ENCODE assay signal across 16 cellular contexts in genomic region chr20:16083639-16084280, GRCh38.
A peak's percentile ranks its signal among the peaks of the same experiment; 100 is the strongest.
DNase-seq lines count a peak whose midpoint lies in the region; ATAC-seq and TF ChIP-seq lines count a peak whose summit lies in the region.
"Had no signal": no experiment of that assay in that cellular context is flagged by ENCODE, and none has a peak within 500 bp of the region (broad histone marks: within the 10 kb centered on the region; RNA-seq: fewer than 3 reads in every experiment).

No MANE protein-coding gene starts in this region.

- H3K36me3 ChIP-seq in BLaER1 treated with 17β-estradiol and CSF1 and Interleukin-3, amounts not matched to agents 10 nM and 100 nM, result peaks cover 0 to 6% (median 0%) of the 10 kb centered on the region in 11 experiments; a peak in 1 of 22 replicates
- no peaks in the 10 kb centered on the region for H3K36me3 ChIP-seq in Karpas-422 (ENCODE audit: insufficient read depth, low read length)
- H3K36me3 ChIP-seq: MG63 had no signal

- H3K4me1 ChIP-seq in BLaER1 treated with 17β-estradiol and CSF1 and Interleukin-3, amounts not matched to agents 10 nM and 100 nM, result peaks cover 12 to 36% (median 16%) of the 10 kb centered on the region in 10 experiments; a peak in 19 of 20 replicates
- peaks cover 8% of the 10 kb centered on the region for H3K4me1 ChIP-seq in Karpas-422 (ENCODE audit: low read length)

- peaks cover 21% of the 10 kb centered on the region for H3K4me1 Mint-ChIP-seq in memory B cell
- no peaks in the 10 kb centered on the region for H3K4me1 Mint-ChIP-seq in CD4-positive, alpha-beta T cell (ENCODE audit: low read depth)
- no peaks in the 10 kb centered on the region for H3K4me1 Mint-ChIP-seq in activated T-helper 2 cell treated with anti-CD3 and anti-CD28 coated beads, Interferon-gamma antibody, Interleukin-2, Interleukin-4, amounts not matched to agents 10 μg/mL and 5 μg/mL and 100 μg/mL, durations not matched to agents 14 hours and 24 hours and 36 hours (ENCODE audit: low read depth)

- intact Hi-C loops in CD4-positive, alpha-beta T cell (cut with DNase I, micrococcal nuclease), result no loop called here
- intact Hi-C loops in activated T-helper 2 cell treated with anti-CD3 and anti-CD28 coated beads, Interferon-gamma antibody, Interleukin-2, Interleukin-4, amounts not matched to agents 10 μg/mL and 5 μg/mL and 100 μg/mL, durations not matched to agents 14 hours and 24 hours and 36 hours (cut with micrococcal nuclease), result no loop called here

- no peaks in the 10 kb centered on the region for H4K20me1 ChIP-seq in BLaER1 treated with 17β-estradiol and CSF1 and Interleukin-3, amounts not matched to agents 10 nM and 100 nM
- no peaks in the 10 kb centered on the region for H4K20me1 ChIP-seq in Karpas-422 (ENCODE audit: insufficient read depth, low read depth, low read length)

- ATAC-seq in memory B cell (ENCODE audit: low read depth) (peak; percentile 49), GM18519 (IDR thresholded peaks at IDR 0.05; ENCODE audit: low FRiP score, unreplicated experiment) (no peak)
- no peak for ATAC-seq in CD4-positive, alpha-beta T cell (ENCODE audit: poor library complexity)
- ATAC-seq: Right ventricle myocardium inferior had no signal

- no peaks in the 10 kb centered on the region for H3K9me2 ChIP-seq in Karpas-422 (replicated peaks; ENCODE audit: insufficient read depth, low read length)

- H3K4me3 Mint-ChIP-seq in memory B cell, result no peak overlapping the region
- H3K4me3 Mint-ChIP-seq in CD4-positive, alpha-beta T cell, result no peak overlapping the region
- H3K4me3 Mint-ChIP-seq in activated T-helper 2 cell treated with anti-CD3 and anti-CD28 coated beads, Interferon-gamma antibody, Interleukin-2, Interleukin-4, amounts not matched to agents 10 μg/mL and 5 μg/mL and 100 μg/mL, durations not matched to agents 14 hours and 24 hours and 36 hours (ENCODE audit: low read depth), result no peak overlapping the region
- H3K4me3 Mint-ChIP-seq: T-helper 1 cell treated with Interleukin-12 subunit alpha and Interleukin-12 subunit beta and Interleukin-4 antibody, amounts not matched to agents 30 μg/mL and 1 μg/mL, for 36 hours had no signal

- H3K4me2 ChIP-seq in BLaER1 treated with 17β-estradiol and CSF1 and Interleukin-3, amounts not matched to agents 10 nM and 100 nM, result peak overlapping the region in 8 of 11 experiments; percentile 5 to 59 (median 44); a peak in 12 of 22 replicates
- H3K4me2 ChIP-seq in Karpas-422 (ENCODE audit: low read depth, low read length, poor library complexity, severe bottlenecking), result peak overlapping the region; percentile 6

- H3K4me3 ChIP-seq in BLaER1 treated with 17β-estradiol and CSF1 and Interleukin-3, amounts not matched to agents 10 nM and 100 nM, result no peak overlapping the region
- H3K4me3 ChIP-seq in Karpas-422 (ENCODE audit: low read length), result no peak overlapping the region
- H3K4me3 ChIP-seq: MG63 had no signal

- peak overlapping the region; percentile 32; the same call in 1 of the 2 replicates for H2AFZ ChIP-seq in Karpas-422 (ENCODE audit: low read length)

- peaks cover 9% of the 10 kb centered on the region for H3K36me3 Mint-ChIP-seq in memory B cell
- no peaks in the 10 kb centered on the region for H3K36me3 Mint-ChIP-seq in CD4-positive, alpha-beta T cell (ENCODE audit: low read depth)
- H3K36me3 Mint-ChIP-seq in activated T-helper 2 cell treated with anti-CD3 and anti-CD28 coated beads, Interferon-gamma antibody, Interleukin-2, Interleukin-4, amounts not matched to agents 10 μg/mL and 5 μg/mL and 100 μg/mL, durations not matched to agents 14 hours and 24 hours and 36 hours (ENCODE audit: low read depth), result no peaks in the 10 kb centered on the region

- CTCF ChIA-PET in CD4-positive, alpha-beta T cell (lab: Charles Lee), result no interaction called here

- no peaks in the 10 kb centered on the region for H3K27me3 Mint-ChIP-seq in memory B cell
- no peaks in the 10 kb centered on the region for H3K27me3 Mint-ChIP-seq in CD4-positive, alpha-beta T cell
- H3K27me3 Mint-ChIP-seq in activated T-helper 2 cell treated with anti-CD3 and anti-CD28 coated beads, Interferon-gamma antibody, Interleukin-2, Interleukin-4, amounts not matched to agents 10 μg/mL and 5 μg/mL and 100 μg/mL, durations not matched to agents 14 hours and 24 hours and 36 hours (ENCODE audit: low read depth), result no peaks in the 10 kb centered on the region
- H3K27me3 Mint-ChIP-seq: IgD-negative memory B cell had no signal

- peaks cover 32 to 73% (median 56%) of the 10 kb centered on the region in 11 experiments for H3K9me3 ChIP-seq in BLaER1 treated with 17β-estradiol and CSF1 and Interleukin-3, amounts not matched to agents 10 nM and 100 nM (replicated peaks in 1 of 11)
- no peaks in the 10 kb centered on the region for H3K9me3 ChIP-seq in Karpas-422 (ENCODE audit: low read length)
- H3K9me3 ChIP-seq in CD4-positive, alpha-beta T cell (ENCODE audit: control insufficient read depth, low read length), result peaks cover 8% of the 10 kb centered on the region
- H3K9me3 ChIP-seq: MG63 had no signal

- no peak for DNase-seq in Karpas-422
- peak; percentile 70 for DNase-seq in NOMO-1 treated with DMSO at 0.1 percent for 48 hours (lab: John Stamatoyannopoulos, UW; ENCODE audit: unreplicated experiment)
- no peak for DNase-seq in memory B cell (ENCODE audit: low spot score in 2 of 2)
- DNase-seq in CD4-positive, alpha-beta T cell, result no peak
- DNase-seq in activated T-helper 2 cell treated with anti-CD3 and anti-CD28 coated beads, Interferon-gamma antibody, Interleukin-2, Interleukin-4, amounts not matched to agents 10 μg/mL and 5 μg/mL and 100 μg/mL, durations not matched to agents 14 hours and 24 hours and 36 hours (ENCODE audit: low spot score), result no peak
- DNase-seq: GDM1, MG63, NCI-H1105 treated with DMSO at 0.1 percent for 48 hours, NCI-H2081, NCI-H446, NCI-H526 treated with DMSO at 0.1 percent for 48 hours had no signal

- TF ChIP-seq CTCF in CD4-positive, alpha-beta T cell (IDR thresholded peaks at IDR 0.05), result no peak

- peak overlapping the region in 6 of 11 experiments; percentile 3 to 65 (median 54); a peak in 11 of 22 replicates for H3K27ac ChIP-seq in BLaER1 treated with 17β-estradiol and CSF1 and Interleukin-3, amounts not matched to agents 10 nM and 100 nM
- H3K27ac ChIP-seq in Karpas-422 (ENCODE audit: low read length), result no peak overlapping the region
- H3K27ac ChIP-seq in CD4-positive, alpha-beta T cell (ENCODE audit: low read depth, low read length), result no peak overlapping the region

- no peak overlapping the region for H3K27ac Mint-ChIP-seq in memory B cell
- no peak overlapping the region for H3K27ac Mint-ChIP-seq in CD4-positive, alpha-beta T cell
- H3K27ac Mint-ChIP-seq in activated T-helper 2 cell treated with anti-CD3 and anti-CD28 coated beads, Interferon-gamma antibody, Interleukin-2, Interleukin-4, amounts not matched to agents 10 μg/mL and 5 μg/mL and 100 μg/mL, durations not matched to agents 14 hours and 24 hours and 36 hours, result no peak overlapping the region
- H3K27ac Mint-ChIP-seq: IgD-negative memory B cell; T-helper 1 cell treated with Interleukin-12 subunit alpha and Interleukin-12 subunit beta and Interleukin-4 antibody, amounts not matched to agents 30 μg/mL and 1 μg/mL, for 36 hours had no signal

- no peaks in the 10 kb centered on the region for H3K27me3 ChIP-seq in BLaER1 treated with 17β-estradiol and CSF1 and Interleukin-3, amounts not matched to agents 10 nM and 100 nM
- no peaks in the 10 kb centered on the region for H3K27me3 ChIP-seq in Karpas-422 (ENCODE audit: low read length)
- no peaks in the 10 kb centered on the region for H3K27me3 ChIP-seq in CD4-positive, alpha-beta T cell (ENCODE audit: control insufficient read depth, insufficient read depth, low read length)
- H3K27me3 ChIP-seq: MG63 had no signal

- H3K79me2 ChIP-seq in Karpas-422 (ENCODE audit: low read length), result no peaks in the 10 kb centered on the region

- 0 out of 22 replicates have a peak overlapping the region, but pooled peaks of 1 of the 11 experiments have one; percentile 5 for H3K9ac ChIP-seq in BLaER1 treated with 17β-estradiol and CSF1 and Interleukin-3, amounts not matched to agents 10 nM and 100 nM
- H3K9ac ChIP-seq in Karpas-422 (ENCODE audit: low read length), result no peak overlapping the region

- H3K9me3 Mint-ChIP-seq in memory B cell, result peaks cover 13% of the 10 kb centered on the region
- peaks cover 5% of the 10 kb centered on the region for H3K9me3 Mint-ChIP-seq in CD4-positive, alpha-beta T cell
- H3K9me3 Mint-ChIP-seq in activated T-helper 2 cell treated with anti-CD3 and anti-CD28 coated beads, Interferon-gamma antibody, Interleukin-2, Interleukin-4, amounts not matched to agents 10 μg/mL and 5 μg/mL and 100 μg/mL, durations not matched to agents 14 hours and 24 hours and 36 hours, result peaks cover 18% of the 10 kb centered on the region

- POLR2A ChIA-PET in CD4-positive, alpha-beta T cell (lab: Charles Lee), result no interaction called here

Comparison
In these comparisons a context has a peak if more than half of its experiments do, and no peak if none do; other contexts are left out.
1. H3K27ac ChIP-seq: peak in BLaER1 treated with 17β-estradiol and CSF1 and Interleukin-3, amounts not matched to agents 10 nM and 100 nM (6 of 11); none in Karpas-422 (single experiment) and CD4-positive, alpha-beta T cell (single experiment).